1 cellular context compared by ENCODE assay signal in genomic region chr18:23668731-23669130, GRCh38.
TF ChIP-seq lines count a peak whose summit lies in the region.

No MANE protein-coding gene starts in this region.

TF ChIP-seq in GM23338, 12 proteins besides CTCF, POLR2A, EP300 and RAD21 (continued from another document):
- TF ChIP-seq ZNF462 (CRISPR knock-in tag; IDR thresholded peaks at IDR 0.05) (no peak), EZH2 (IDR thresholded peaks at IDR 0.05; ENCODE audit: low read depth, unreplicated experiment) (no peak), JUNB (IDR thresholded peaks at IDR 0.05; ENCODE audit: unreplicated experiment) (no peak), ETS1 (IDR thresholded peaks at IDR 0.05) (no peak), NANOG (IDR thresholded peaks at IDR 0.05; ENCODE audit: borderline replicate concordance) (no peak), ZNF114 (CRISPR knock-in tag; IDR thresholded peaks at IDR 0.05) (no peak), POLR2AphosphoS5 (IDR thresholded peaks at IDR 0.05; ENCODE audit: low read depth) (no peak), ZNF331 (CRISPR knock-in tag; IDR thresholded peaks at IDR 0.05; ENCODE audit: low read depth) (no peak), EZH2phosphoT487 (IDR thresholded peaks at IDR 0.05; ENCODE audit: unreplicated experiment) (no peak), REST (IDR thresholded peaks at IDR 0.05; ENCODE audit: unreplicated experiment) (no peak)
